14 cellular contexts compared by ENCODE assay signal in genomic region chr11:35114901-35115687, GRCh38. TPM values are rescaled to one million over a fixed set of nuclear protein-coding genes. Genes with fewer than 3 reads are reported as not detected.
DNase-seq lines count a peak whose midpoint lies in the region; ATAC-seq and TF ChIP-seq lines count a peak whose summit lies in the region.
"Had no signal": no experiment of that assay in that cellular context is flagged by ENCODE, and none has a peak within 500 bp of the region (broad histone marks: within the 10 kb centered on the region; RNA-seq: fewer than 3 reads in every experiment).

No MANE protein-coding gene starts in this region.

- H3K4me3 ChIP-seq in RWPE2 (ENCODE audit: severe bottlenecking), result no peak overlapping the region
- H3K4me3 ChIP-seq in uterus, result no peak overlapping the region
- no peak overlapping the region for H3K4me3 ChIP-seq in mucosa of descending colon

- H3K4me1 ChIP-seq in RWPE2 (ENCODE audit: insufficient read depth, poor library complexity, severe bottlenecking), result peaks cover 31% of the 10 kb centered on the region
- peaks cover 10 to 15% of the 10 kb centered on the region in 2 donors for H3K4me1 ChIP-seq in uterus
- peaks cover 4% of the 10 kb centered on the region for H3K4me1 ChIP-seq in mucosa of descending colon (ENCODE audit: low read depth)

- no peak for TF ChIP-seq CTCF in RWPE2 (IDR thresholded peaks at IDR 0.05; ENCODE audit: poor library complexity, severe bottlenecking)
- TF ChIP-seq CTCF in uterus (IDR thresholded peaks at IDR 0.05), result no peak
- TF ChIP-seq CTCF in mucosa of descending colon (IDR thresholded peaks at IDR 0.05), result no peak

- no peak for TF ChIP-seq POLR2A in uterus (IDR thresholded peaks at IDR 0.05)

- DNase-seq in SIG-M5 treated with dmso at 0.1 percent for 504 hours (lab: John Stamatoyannopoulos, UW; ENCODE audit: unreplicated experiment) (peak; percentile 54), SIG-M5 (lab: John Stamatoyannopoulos, UW) (no peak), RWPE2 (ENCODE audit: low spot score) (no peak), uterus (no peak), mucosa of descending colon (no peak), NCI-H2171 (lab: John Stamatoyannopoulos, UW) (no peak), NCI-H226 (no peak)
- DNase-seq: activated T-cell treated with anti-CD3 and anti-CD28 coated beads, Interleukin-2, amount 50 U/mL, for 48 hours; Calu3; GOT3; NCI-H1694 treated with DMSO at 0.1 percent for 48 hours; OCI-M1 had no signal

- peak overlapping the region; percentile 70 for H3K27ac ChIP-seq in RWPE2 (ENCODE audit: poor library complexity, severe bottlenecking)
- peak overlapping the region; percentile 86 to 91 for H3K27ac ChIP-seq in uterus
- H3K27ac ChIP-seq: 22Rv1 had no signal

- H3K9me3 ChIP-seq in RWPE2 (ENCODE audit: severe bottlenecking) (no peaks in the 10 kb centered on the region), uterus (no peaks in the 10 kb centered on the region), mucosa of descending colon (no peaks in the 10 kb centered on the region)

- intact Hi-C loops in uterus (cut with DNase I; ENCODE audit: low total_unique reads), result no loop called here
- intact Hi-C loops in mucosa of descending colon (cut with DNase I, micrococcal nuclease), result no loop called here

- no peaks in the 10 kb centered on the region for H3K36me3 ChIP-seq in RWPE2 (ENCODE audit: low read depth)
- no peaks in the 10 kb centered on the region for H3K36me3 ChIP-seq in uterus
- no peaks in the 10 kb centered on the region for H3K36me3 ChIP-seq in mucosa of descending colon (ENCODE audit: low read depth)

- no peaks in the 10 kb centered on the region for H3K27me3 ChIP-seq in RWPE2 (ENCODE audit: insufficient read depth, poor library complexity, severe bottlenecking)
- no peaks in the 10 kb centered on the region for H3K27me3 ChIP-seq in uterus

- ATAC-seq in HG03175 (IDR thresholded peaks at IDR 0.05; ENCODE audit: unreplicated experiment) (peak; percentile 52), RWPE2 (ENCODE audit: low read depth) (peak; percentile 21), mucosa of descending colon (no peak)

RNA-seq across cellular contexts. Expression of gene CD44, which starts 23.9 kb away (rescaled TPM):
- total RNA-seq in uterus (100 to 1,000 TPM; 135 to 636 (median 397) TPM), mucosa of descending colon (100 to 1,000 TPM; 105 to 154 (median 136) TPM)
